ENCODE assay signal across 23 cellular contexts in genomic region chr19:1159864-1160595, GRCh38. TPM values are rescaled to one million over a fixed set of nuclear protein-coding genes. Genes with fewer than 3 reads are reported as not detected.
DNase-seq lines count a peak whose midpoint lies in the region; ATAC-seq and TF ChIP-seq lines count a peak whose summit lies in the region.
"Had no signal": no experiment of that assay in that cellular context is flagged by ENCODE, and none has a peak within 500 bp of the region (broad histone marks: within the 10 kb centered on the region; RNA-seq: fewer than 3 reads in every experiment).

No MANE protein-coding gene starts in this region.

- no peak overlapping the region for H3K56ac ChIP-seq in H9 (ENCODE audit: insufficient read length, low read depth, low read length)

- DNase-seq in H9 (no peak), adrenal gland (no peak), endodermal cell (no peak), posterior vena cava (ENCODE audit: low spot score) (peak; percentile 71), NCI-H2171 (lab: John Stamatoyannopoulos, UW) (no peak), NCI-H128 (lab: John Stamatoyannopoulos, UW; ENCODE audit: unreplicated experiment) (no peak), DMS 273 (lab: John Stamatoyannopoulos, UW; ENCODE audit: unreplicated experiment) (no peak)
- DNase-seq: CD4-positive, CD25-positive, alpha-beta regulatory T cell; COR-L47; DMS 273 treated with DMSO at 0.1 percent for 48 hours; DMS79 treated with DMSO at 0.1 percent for 48 hours; HFFc6; NCI-H1092 treated with DMSO at 0.1 percent for 48 hours; NCI-H146; NCI-H2029; NCI-H345; NCI-H524; NCI-H774; NK-92 treated with Interleukin-12 subunit alpha and Interleukin-12 subunit beta, amount 100 ng/mL, for 24 hours; SJCRH30 had no signal

- H3K79me2 ChIP-seq in H9 (ENCODE audit: insufficient read depth, low read length): no peaks in the 10 kb centered on the region; the same call in 1 of the 2 replicates

- no peak overlapping the region for H3K4ac ChIP-seq in H9 (ENCODE audit: low read depth, low read length)

- TF ChIP-seq CTCF in H9 (conservative IDR thresholded peaks at IDR 0.05): no peak
- no peak for TF ChIP-seq CTCF in adrenal gland (IDR thresholded peaks at IDR 0.05)
- TF ChIP-seq CTCF in endodermal cell (conservative IDR thresholded peaks at IDR 0.05): no peak

- no peaks in the 10 kb centered on the region for H3K9me3 ChIP-seq in H9 (ENCODE audit: control insufficient read depth, low read depth, low read length)
- no peaks in the 10 kb centered on the region for H3K9me3 ChIP-seq in adrenal gland (replicated peaks in 1 of 3)
- H3K9me3 ChIP-seq in endodermal cell (ENCODE audit: control insufficient read depth, low read length): no peaks in the 10 kb centered on the region
- H3K9me3 ChIP-seq: SJCRH30 had no signal

- no peak overlapping the region for H3K4me3 Mint-ChIP-seq in H9
- no peak overlapping the region for H3K4me3 Mint-ChIP-seq in endodermal cell
- H3K4me3 Mint-ChIP-seq: B cell; CD4-positive, CD25-positive, alpha-beta regulatory T cell; HFFc6 had no signal

- no peak overlapping the region for H2AFZ ChIP-seq in H9 (ENCODE audit: low read length)

- peaks cover 6% of the 10 kb centered on the region for H3K79me1 ChIP-seq in H9 (ENCODE audit: insufficient read depth, low read depth, low read length, poor library complexity, severe bottlenecking)

- H3K4me3 ChIP-seq in adrenal gland (no peak overlapping the region), endodermal cell (ENCODE audit: low read length) (no peak overlapping the region)
- H3K4me3 ChIP-seq: SJCRH30 had no signal

- no peaks in the 10 kb centered on the region for H3K27me3 ChIP-seq in H9 (ENCODE audit: insufficient read depth, low read length)
- no peaks in the 10 kb centered on the region for H3K27me3 ChIP-seq in adrenal gland
- no peaks in the 10 kb centered on the region for H3K27me3 ChIP-seq in endodermal cell (ENCODE audit: control insufficient read depth, insufficient read depth, low read length, poor library complexity, severe bottlenecking)
- H3K27me3 ChIP-seq: SJCRH30 had no signal

- no peak overlapping the region for H3T11ph ChIP-seq in H9 (ENCODE audit: low read length)

- TF ChIP-seq POLR2A in adrenal gland (IDR thresholded peaks at IDR 0.05): no peak

- no peak overlapping the region for H2BK5ac ChIP-seq in H9 (ENCODE audit: insufficient read length, low read length)

- H2AK5ac ChIP-seq in H9 (ENCODE audit: insufficient read length, low read length): no peak overlapping the region

- no peaks in the 10 kb centered on the region for H3K9me3 Mint-ChIP-seq in H9
- no peaks in the 10 kb centered on the region for H3K9me3 Mint-ChIP-seq in endodermal cell
- H3K9me3 Mint-ChIP-seq: HFFc6 had no signal

- H2BK120ac ChIP-seq in H9 (ENCODE audit: low read depth, low read length, poor library complexity, severe bottlenecking): no peak overlapping the region

- peaks cover 0 to 5% of the 10 kb centered on the region in 2 donors for H3K36me3 ChIP-seq in adrenal gland (replicated peaks in 1 of 2)
- H3K36me3 ChIP-seq in endodermal cell (ENCODE audit: control insufficient read depth, insufficient read depth, low read length): no peaks in the 10 kb centered on the region

- no peak overlapping the region; the same call in 1 of the 2 replicates for H3K14ac ChIP-seq in H9 (ENCODE audit: insufficient read depth, low read length)

- no peak overlapping the region for H4K91ac ChIP-seq in H9 (ENCODE audit: insufficient read length, low read depth, low read length)

- H3K27ac ChIP-seq in H9 (ENCODE audit: insufficient read length, low read depth, low read length) (no peak overlapping the region), adrenal gland (peak overlapping the region; percentile 11 to 96 (median 40)), endodermal cell (ENCODE audit: low read depth, low read length) (no peak overlapping the region)
- H3K27ac ChIP-seq: KMS-11, SJCRH30 had no signal

- no peak overlapping the region for H2BK15ac ChIP-seq in H9 (ENCODE audit: low read depth, low read length)

- peaks cover 9 to 12% of the 10 kb centered on the region in 2 experiments for H3K4me1 Mint-ChIP-seq in H9
- no peaks in the 10 kb centered on the region for H3K4me1 Mint-ChIP-seq in endodermal cell

- no peak overlapping the region for H3K18ac ChIP-seq in H9 (ENCODE audit: insufficient read length, low read depth, low read length)

- no peak overlapping the region for H3K23ac ChIP-seq in H9 (ENCODE audit: insufficient read length, low read depth, low read length)

- no peak overlapping the region for H4K5ac ChIP-seq in H9 (ENCODE audit: insufficient read length, low read depth, low read length)

- H3K4me1 ChIP-seq in H9 (ENCODE audit: insufficient read depth, low read length): no peaks in the 10 kb centered on the region
- peaks cover 27 to 44% of the 10 kb centered on the region in 2 donors for H3K4me1 ChIP-seq in adrenal gland (replicated peaks in 1 of 2)
- H3K4me1 ChIP-seq in endodermal cell (ENCODE audit: control insufficient read depth, insufficient read depth, low read length): no peaks in the 10 kb centered on the region
- H3K4me1 ChIP-seq: SJCRH30 had no signal

- no peak for ATAC-seq in HG03045 (IDR thresholded peaks at IDR 0.05; ENCODE audit: unreplicated experiment)

- H3K27ac Mint-ChIP-seq in H9: peak overlapping the region; percentile 52 to 84 (median 64); a peak in 3 of 7 replicates
- peak overlapping the region; percentile 48 for H3K27ac Mint-ChIP-seq in endodermal cell
- H3K27ac Mint-ChIP-seq: B cell; CD4-positive, CD25-positive, alpha-beta regulatory T cell; HFFc6 had no signal

- H3K4me2 ChIP-seq in H9 (ENCODE audit: insufficient read depth, insufficient read length, low read length): no peak overlapping the region
- H3K4me2 ChIP-seq: KMS-11 had no signal

- intact Hi-C loops in adrenal gland (cut with DNase I): no loop called here
- intact Hi-C loops in posterior vena cava (cut with DNase I): no loop called here

- H4K20me1 ChIP-seq in H9 (ENCODE audit: control insufficient read depth, insufficient read depth, insufficient read length): no peaks in the 10 kb centered on the region

- H2BK20ac ChIP-seq in H9 (ENCODE audit: low read depth, low read length, poor library complexity, severe bottlenecking): no peak overlapping the region

- H3K36me3 Mint-ChIP-seq in H9 (ENCODE audit: insufficient read depth in 1 of 3, low read depth in 3 of 3) (peaks cover 0 to 1% (median 0%) of the 10 kb centered on the region in 3 experiments; a peak in 1 of 7 replicates), endodermal cell (ENCODE audit: low read depth) (peaks cover 2% of the 10 kb centered on the region)
- H3K36me3 Mint-ChIP-seq: CD4-positive, CD25-positive, alpha-beta regulatory T cell had no signal

- no peaks in the 10 kb centered on the region; the same call in 1 of the 2 replicates for H3K27me3 Mint-ChIP-seq in H9 (ENCODE audit: low read depth)
- H3K27me3 Mint-ChIP-seq in endodermal cell (ENCODE audit: insufficient read depth): no peaks in the 10 kb centered on the region
- H3K27me3 Mint-ChIP-seq: B cell; CD4-positive, CD25-positive, alpha-beta regulatory T cell had no signal

- H2BK12ac ChIP-seq in H9 (ENCODE audit: insufficient read length, low read depth, low read length): no peak overlapping the region

- no CpG with 5 or more reads among the region's 31 CpGs for WGBS in H9 (ENCODE audit: extremely low coverage, insufficient read length, low lambda C conversion rate)
- WGBS in adrenal gland, 4 donors: 87 to 100% (median 95%) methylated on average over 2 to 31 of the region's 31 CpGs
- 95 to 97% methylated on average over 26 to 31 of the region's 31 CpGs for WGBS in endodermal cell (ENCODE audit: insufficient coverage in 1 of 2, insufficient read length in 1 of 2), 2 experiments

- H3K23me2 ChIP-seq in H9 (ENCODE audit: insufficient read length, low read depth, low read length, poor library complexity, severe bottlenecking): no peaks in the 10 kb centered on the region

- no peak overlapping the region for H4K8ac ChIP-seq in H9 (replicated peaks; ENCODE audit: insufficient read length, low read depth, low read length)

- H3K9ac ChIP-seq in H9 (ENCODE audit: extremely low read depth, insufficient read length, low read length) (no peak overlapping the region), endodermal cell (ENCODE audit: extremely low read depth, low read length, poor library complexity, severe bottlenecking) (no peak overlapping the region)
- H3K9ac ChIP-seq: KMS-11 had no signal

RNA-seq across cellular contexts. Expression of gene SBNO2, which starts 14.0 kb away (rescaled TPM):
- total RNA-seq in H9 (2021) (41.3 and 46.3 TPM in 2 replicates), adrenal gland (100 to 1,000 TPM in 3 of 8 donors, 10 to 100 TPM in 5; 33.0 to 176 (median 77.2) TPM), endodermal cell (10 to 100 TPM; 43.3 to 50.4 TPM), posterior vena cava (10 to 100 TPM; 63.5 to 71.0 TPM)
- polyA plus RNA-seq in adrenal gland: 100 to 1,000 TPM in 1 of 3 donors, 10 to 100 TPM in 2; 13.6 to 118 (median 84.2) TPM
- polyA plus RNA-seq in endodermal cell (2013, experiment 1 of 2): 17.7 TPM
- polyA plus RNA-seq in endodermal cell (2013, experiment 2 of 2): 17.6 TPM

RNA-seq across cellular contexts. Expression of gene STK11, which starts 45.5 kb away (rescaled TPM):
- 74.3 and 75.5 TPM in 2 replicates for total RNA-seq in H9 (2021)
- total RNA-seq in adrenal gland: 100 to 1,000 TPM in 3 of 8 donors, 10 to 100 TPM in 5; 53.5 to 117 (median 93.7) TPM
- 100 to 1,000 TPM in 1 of 3 donors, 10 to 100 TPM in 2; 37.8 to 148 (median 94.5) TPM for polyA plus RNA-seq in adrenal gland
- total RNA-seq in endodermal cell: 10 to 100 TPM; 78.8 to 81.4 TPM
- 44.7 TPM for polyA plus RNA-seq in endodermal cell (2013, experiment 1 of 2)
- 46.8 TPM for polyA plus RNA-seq in endodermal cell (2013, experiment 2 of 2)
- 10 to 100 TPM; 32.5 to 35.9 TPM for total RNA-seq in posterior vena cava

RNA-seq across cellular contexts. Expression of gene GPX4, which starts 56.2 kb away (rescaled TPM):
- 355 and 363 TPM in 2 replicates for total RNA-seq in H9 (2021)
- total RNA-seq in adrenal gland: 1,000 to 10,000 TPM in 1 of 8 donors, 100 to 1,000 TPM in 7; 385 to 1,424 (median 704) TPM
- 1,000 to 10,000 TPM in 2 of 3 donors, 100 to 1,000 TPM in 1; 420 to 1,267 (median 1,035) TPM for polyA plus RNA-seq in adrenal gland
- 100 to 1,000 TPM; 331 to 449 TPM for total RNA-seq in endodermal cell
- 418 TPM for polyA plus RNA-seq in endodermal cell (2013, experiment 1 of 2)
- 416 TPM for polyA plus RNA-seq in endodermal cell (2013, experiment 2 of 2)
- 100 to 1,000 TPM; 176 to 193 TPM for total RNA-seq in posterior vena cava

Comparison
In these comparisons a context has a peak if more than half of its experiments do, and no peak if none do; other contexts are left out.
1. H3K27ac ChIP-seq: peak in adrenal gland (5 of 5); none in H9 (single experiment) and endodermal cell (single experiment).